ENCODE assay signal across 15 cellular contexts in the genomic region with DNA sequence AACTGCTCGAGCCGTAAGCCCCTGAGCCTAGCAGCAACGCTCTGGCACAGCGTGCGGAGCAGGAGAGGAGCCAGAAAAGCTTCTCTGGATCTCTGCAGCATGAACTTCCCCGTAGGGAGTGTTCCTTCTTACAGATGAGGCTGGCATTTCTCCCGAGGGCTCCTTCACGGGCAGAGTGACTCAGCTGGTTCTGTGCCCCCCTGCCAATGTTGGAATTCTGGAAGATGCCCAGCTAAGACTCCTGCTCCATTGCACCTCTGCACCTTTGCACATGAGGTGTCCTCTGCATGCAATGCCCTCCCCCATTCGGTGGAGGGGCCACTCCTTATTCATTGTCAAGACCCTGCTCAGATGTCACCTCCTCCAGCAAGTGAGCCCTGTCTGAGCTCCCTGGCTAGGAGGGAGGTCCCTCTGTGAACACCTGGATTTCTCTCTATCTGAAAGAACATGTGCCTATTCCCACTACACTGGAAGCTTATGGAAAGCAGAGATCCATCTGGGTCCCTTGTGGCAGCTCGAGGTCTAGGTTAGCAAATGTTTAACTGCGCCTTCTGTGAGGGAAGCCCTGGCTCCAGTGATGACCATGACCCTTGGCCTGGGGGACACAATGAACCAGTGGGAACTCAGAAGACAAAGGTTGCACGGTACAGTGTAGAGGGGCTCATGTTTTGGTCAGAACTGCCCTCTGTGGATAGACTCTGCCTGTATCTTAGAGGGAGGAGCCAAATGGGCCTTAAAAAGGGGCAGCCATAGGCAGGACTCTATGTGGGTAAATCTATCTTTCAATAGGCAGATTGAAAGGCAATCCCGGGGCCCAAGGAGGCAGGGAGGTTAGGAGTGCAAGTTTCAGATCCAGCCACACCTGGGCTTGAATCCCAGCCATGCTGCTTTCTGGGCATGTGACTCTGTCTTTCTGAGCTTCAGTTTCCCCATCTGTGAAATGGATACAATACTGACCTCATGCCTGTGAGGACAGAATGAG. TPM values are rescaled to one million over a fixed set of nuclear protein-coding genes. Genes with fewer than 3 reads are reported as not detected.
DNase-seq lines count a peak whose midpoint lies in the region; ATAC-seq and TF ChIP-seq lines count a peak whose summit lies in the region.
"Had no signal": no experiment of that assay in that cellular context is flagged by ENCODE, and none has a peak within 500 bp of the region (broad histone marks: within the 10 kb centered on the region; RNA-seq: fewer than 3 reads in every experiment).

No MANE protein-coding gene starts in this region.

- no peaks in the 10 kb centered on the region for H3K9me3 ChIP-seq in PC-3 (ENCODE audit: low read length)

- H3K4me1 ChIP-seq in ACC112 (ENCODE audit: control insufficient read depth, insufficient read depth, low read length, unreplicated experiment), result peaks cover 80% of the 10 kb centered on the region
- H3K4me1 ChIP-seq in PC-3 (ENCODE audit: insufficient read depth, low read length), result peaks cover 51% of the 10 kb centered on the region

- H3K27me3 ChIP-seq in ACC112 (ENCODE audit: insufficient read depth, low read length) (no peaks in the 10 kb centered on the region), PC-3 (ENCODE audit: low read length) (no peaks in the 10 kb centered on the region)
- H3K27me3 ChIP-seq: cardiac muscle cell had no signal

- H3K4me3 ChIP-seq in ACC112 (ENCODE audit: low read depth, low read length) (no peak overlapping the region), PC-3 (ENCODE audit: low read length) (no peak overlapping the region)
- H3K4me3 ChIP-seq: cardiac muscle cell, K562 had no signal

- H3K9ac ChIP-seq in PC-3 (ENCODE audit: low read length), result no peak overlapping the region

- no peak for TF ChIP-seq CTCF in PC-3 (conservative IDR thresholded peaks at IDR 0.05; ENCODE audit: low read depth, low read length)
- no peak for TF ChIP-seq CTCF in osteocyte (IDR thresholded peaks at IDR 0.05)

- peaks cover 84% of the 10 kb centered on the region for H3K4me1 Mint-ChIP-seq in osteocyte (ENCODE audit: unreplicated experiment)

- H3K79me2 ChIP-seq in ACC112 (ENCODE audit: control insufficient read depth, insufficient read depth, low read length, unreplicated experiment) (peaks cover 22% of the 10 kb centered on the region), PC-3 (ENCODE audit: low read length) (no peaks in the 10 kb centered on the region)

- H3K4me3 Mint-ChIP-seq in osteocyte (ENCODE audit: unreplicated experiment), result no peak overlapping the region

- peaks cover 8% of the 10 kb centered on the region for H3K36me3 Mint-ChIP-seq in osteocyte (ENCODE audit: unreplicated experiment)

- H3K9me3 Mint-ChIP-seq in osteocyte (ENCODE audit: unreplicated experiment), result no peaks in the 10 kb centered on the region

- H4K20me1 ChIP-seq in PC-3 (ENCODE audit: low read length), result no peaks in the 10 kb centered on the region

- H2AFZ ChIP-seq in ACC112 (ENCODE audit: low read length, unreplicated experiment) (no peak overlapping the region), PC-3 (ENCODE audit: low read length) (no peak overlapping the region)

- CTCF ChIA-PET in PC-3 (lab: Charles Lee), result no interaction called here

- H3K27ac ChIP-seq in ACC112 (ENCODE audit: low read depth, low read length) (peak overlapping the region; percentile 32; the same call in 1 of the 2 replicates), PC-3 (ENCODE audit: low read length) (no peak overlapping the region)
- H3K27ac ChIP-seq: cardiac muscle cell had no signal

- DNase-seq in PC-3 (peak; percentile 58), fibroblast of gingiva (ENCODE audit: low read depth) (peak; percentile 86), osteocyte (ENCODE audit: extremely low spot score, unreplicated experiment) (no peak), NCI-H1092 treated with DMSO at 0.1 percent for 48 hours (lab: John Stamatoyannopoulos, UW) (no peak), GDM1 (lab: John Stamatoyannopoulos, UW) (no peak), NCI-H187 (lab: John Stamatoyannopoulos, UW) (no peak)
- DNase-seq: activated T-cell treated with anti-CD3 and anti-CD28 coated beads for 4 hours; AML-193; NCI-H748 treated with DMSO at 0.1 percent for 48 hours; stimulated activated CD4-positive, alpha-beta T cell treated with anti-CD3 and anti-CD28 coated beads, Interleukin-4, amount 100 ng/mL, for 24 hours; T-helper 2 cell had no signal

- no peaks in the 10 kb centered on the region for H3K36me3 ChIP-seq in ACC112 (ENCODE audit: insufficient read depth, low read length)
- H3K36me3 ChIP-seq in PC-3 (ENCODE audit: low read depth, low read length), result no peaks in the 10 kb centered on the region
- H3K36me3 ChIP-seq: cardiac muscle cell had no signal

- no peaks in the 10 kb centered on the region for H3K9me2 ChIP-seq in PC-3 (replicated peaks; ENCODE audit: low read length)

- no TSS peak for BruUV-seq in PC-3 (replicated peaks; lab: Mats Ljungman, UMichigan)

- peak; percentile 41 for ATAC-seq in PC-3
- ATAC-seq in HG02678 (IDR thresholded peaks at IDR 0.05; ENCODE audit: unreplicated experiment), result no peak
- ATAC-seq: K562 had no signal

- peak overlapping the region; percentile 89 for H3K27ac Mint-ChIP-seq in osteocyte (ENCODE audit: unreplicated experiment)

- peak overlapping the region; percentile 13; the same call in 1 of the 2 replicates for H3K4me2 ChIP-seq in PC-3 (ENCODE audit: low read length)

- intact Hi-C loops in PC-3 (cut with micrococcal nuclease), result no loop called here

- H3K27me3 Mint-ChIP-seq in osteocyte (ENCODE audit: unreplicated experiment), result no peaks in the 10 kb centered on the region

- POLR2A ChIA-PET in PC-3 (lab: Charles Lee; ENCODE audit: unreplicated experiment), result interaction anchor here (0.6 kb wide), 1 partner anchor 32 kb away, joined by 4 read pairs; no protein-coding TSS in a partner anchor

- H3F3A ChIP-seq in PC-3 (ENCODE audit: low read length, unreplicated experiment), result no peaks in the 10 kb centered on the region

RNA-seq across cellular contexts. Expression of gene SH3PXD2B, which starts 39.4 kb away (rescaled TPM):
- total RNA-seq in PC-3 (2014; rRNA removed) (8.9 and 9.8 TPM in 2 replicates), osteocyte (114 and 125 TPM in 2 replicates)

Comparison
In these comparisons a context has a peak if more than half of its experiments do, and no peak if none do; other contexts are left out.
1. DNase-seq: peak in PC-3 (single experiment) and fibroblast of gingiva (single experiment); none in osteocyte (single experiment), NCI-H1092 treated with DMSO at 0.1 percent for 48 hours (single experiment), GDM1 (single experiment) and NCI-H187 (0 of 2).
2. RNA of gene SH3PXD2B, which starts 39.4 kb away (total RNA-seq): 114 to 125 TPM in osteocyte; 8.9 to 9.8 TPM in PC-3; every median in the first group is over 10 times any median in the second.